21 cellular contexts compared by ENCODE assay signal in genomic region chr15:98397411-98397810, GRCh38.
DNase-seq lines count a peak whose midpoint lies in the region; ATAC-seq and TF ChIP-seq lines count a peak whose summit lies in the region.
"Had no signal": no experiment of that assay in that cellular context is flagged by ENCODE, and none has a peak within 500 bp of the region (broad histone marks: within the 10 kb centered on the region; RNA-seq: fewer than 3 reads in every experiment).

No MANE protein-coding gene starts in this region.

- H3K9me3 Mint-ChIP-seq in neural crest cell = peaks cover 5% of the 10 kb centered on the region
- no peaks in the 10 kb centered on the region for H3K9me3 Mint-ChIP-seq in activated naive CD8-positive, alpha-beta T cell treated with anti-CD3 and anti-CD28 coated beads, Interleukin-2, amount 50 U/mL, for 24 hours
- H3K9me3 Mint-ChIP-seq: CD4-positive, alpha-beta T cell had no signal

- intact Hi-C loops in right cardiac atrium (cut with DNase I) = no loop called here

- H3K27me3 ChIP-seq in RWPE2 (ENCODE audit: insufficient read depth, poor library complexity, severe bottlenecking) = no peaks in the 10 kb centered on the region
- no peaks in the 10 kb centered on the region for H3K27me3 ChIP-seq in right cardiac atrium (ENCODE audit: control insufficient read depth, insufficient read depth)
- H3K27me3 ChIP-seq: BLaER1 treated with 17β-estradiol and CSF1 and Interleukin-3, amounts not matched to agents 10 nM and 100 nM had no signal

- WGBS in right cardiac atrium = 53% methylated on average over 8 of the region's 8 CpGs

- H3K4me3 ChIP-seq in RWPE2 (ENCODE audit: severe bottlenecking) (no peak overlapping the region), right cardiac atrium (ENCODE audit: low read length) (no peak overlapping the region)
- H3K4me3 ChIP-seq: BLaER1 treated with 17β-estradiol and CSF1 and Interleukin-3, amounts not matched to agents 10 nM and 100 nM; GM23248; SK-N-MC had no signal

- H3K36me3 ChIP-seq in RWPE2 (ENCODE audit: low read depth) = no peaks in the 10 kb centered on the region
- H3K36me3 ChIP-seq: BLaER1 treated with 17β-estradiol and CSF1 and Interleukin-3, amounts not matched to agents 10 nM and 100 nM had no signal

- H3K9me3 ChIP-seq in RWPE2 (ENCODE audit: severe bottlenecking) (no peaks in the 10 kb centered on the region), right cardiac atrium (ENCODE audit: control insufficient read depth, low read length) (no peaks in the 10 kb centered on the region)
- H3K9me3 ChIP-seq: BLaER1 treated with 17β-estradiol and CSF1 and Interleukin-3, amounts not matched to agents 10 nM and 100 nM had no signal

- TF ChIP-seq CTCF in RWPE2 (IDR thresholded peaks at IDR 0.05; ENCODE audit: poor library complexity, severe bottlenecking) (no peak), neural crest cell (conservative IDR thresholded peaks at IDR 0.05) (no peak)

- H3K27ac ChIP-seq in RWPE2 (ENCODE audit: poor library complexity, severe bottlenecking) = no peak overlapping the region
- H3K27ac ChIP-seq in right cardiac atrium (ENCODE audit: low read length) = no peak overlapping the region
- H3K27ac ChIP-seq: BLaER1 treated with 17β-estradiol and CSF1 and Interleukin-3, amounts not matched to agents 10 nM and 100 nM; GM23248; SK-N-MC had no signal

- DNase-seq in Daoy (ENCODE audit: low read depth) (peak; percentile 19), RWPE2 (ENCODE audit: low spot score) (peak; percentile 54), right cardiac atrium (peak; percentile 48 to 74 (median 66)), neural crest cell (ENCODE audit: low read depth, low spot score) (no peak), cerebellar nuclear complex (lab: John Stamatoyannopoulos, UW) (no peak), ecto neural progenitor cell (ENCODE audit: low spot score) (no peak)
- DNase-seq in activated naive CD8-positive, alpha-beta T cell treated with anti-CD3 and anti-CD28 coated beads, Interleukin-2, amount 50 U/mL, for 24 hours = no peak
- DNase-seq: CD4-positive, alpha-beta T cell; DMS53; GM23248; HCEC 1CT; KG1; MM.1S; NCI-H2029; NCI-H446 treated with DMSO at 0.1 percent for 48 hours; NCI-H526; NCI-H82; RPMI8226; SIG-M5 had no signal

- peaks cover 28% of the 10 kb centered on the region for H3K27me3 Mint-ChIP-seq in neural crest cell (ENCODE audit: low read depth)
- peaks cover 7% of the 10 kb centered on the region for H3K27me3 Mint-ChIP-seq in activated naive CD8-positive, alpha-beta T cell treated with anti-CD3 and anti-CD28 coated beads, Interleukin-2, amount 50 U/mL, for 24 hours

- no peak overlapping the region for H3K4me3 Mint-ChIP-seq in neural crest cell
- no peak overlapping the region for H3K4me3 Mint-ChIP-seq in activated naive CD8-positive, alpha-beta T cell treated with anti-CD3 and anti-CD28 coated beads, Interleukin-2, amount 50 U/mL, for 24 hours
- H3K4me3 Mint-ChIP-seq: CD4-positive, alpha-beta T cell had no signal

- H3K36me3 Mint-ChIP-seq in neural crest cell (ENCODE audit: low read depth) = no peaks in the 10 kb centered on the region
- no peaks in the 10 kb centered on the region for H3K36me3 Mint-ChIP-seq in activated naive CD8-positive, alpha-beta T cell treated with anti-CD3 and anti-CD28 coated beads, Interleukin-2, amount 50 U/mL, for 24 hours (ENCODE audit: low read depth)

- H3K4me1 ChIP-seq in RWPE2 (ENCODE audit: insufficient read depth, poor library complexity, severe bottlenecking) (no peaks in the 10 kb centered on the region), right cardiac atrium (ENCODE audit: control insufficient read depth, insufficient read depth, low read length) (no peaks in the 10 kb centered on the region)

- peak overlapping the region; percentile 27 for H3K27ac Mint-ChIP-seq in neural crest cell (ENCODE audit: unreplicated experiment)
- no peak overlapping the region for H3K27ac Mint-ChIP-seq in activated naive CD8-positive, alpha-beta T cell treated with anti-CD3 and anti-CD28 coated beads, Interleukin-2, amount 50 U/mL, for 24 hours
- H3K27ac Mint-ChIP-seq: CD4-positive, alpha-beta T cell had no signal

- no peak for ATAC-seq in RWPE2 (ENCODE audit: low read depth)
- ATAC-seq in right cardiac atrium = peak; percentile 28 to 53
- no peak for ATAC-seq in activated naive CD8-positive, alpha-beta T cell treated with anti-CD3 and anti-CD28 coated beads, Interleukin-2, amount 50 U/mL, for 24 hours

- peaks cover 18% of the 10 kb centered on the region for H3K4me1 Mint-ChIP-seq in neural crest cell
- H3K4me1 Mint-ChIP-seq in activated naive CD8-positive, alpha-beta T cell treated with anti-CD3 and anti-CD28 coated beads, Interleukin-2, amount 50 U/mL, for 24 hours = no peaks in the 10 kb centered on the region

Comparison
In these comparisons a context has a peak if more than half of its experiments do, and no peak if none do; other contexts are left out.
1. DNase-seq: peak in Daoy (single experiment), RWPE2 (single experiment) and right cardiac atrium (3 of 3); none in neural crest cell (single experiment), activated naive CD8-positive, alpha-beta T cell treated with anti-CD3 and anti-CD28 coated beads, Interleukin-2, amount 50 U/mL, for 24 hours (single experiment), cerebellar nuclear complex (0 of 2) and ecto neural progenitor cell (single experiment).
2. ATAC-seq: peak in right cardiac atrium (2 of 2); none in RWPE2 (single experiment) and activated naive CD8-positive, alpha-beta T cell treated with anti-CD3 and anti-CD28 coated beads, Interleukin-2, amount 50 U/mL, for 24 hours (single experiment).